In genomic region chr18:96101-96766, GRCh38 we compare ENCODE assay signal across 9 cellular contexts. TPM values are rescaled to one million over a fixed set of nuclear protein-coding genes. Genes with fewer than 3 reads are reported as not detected.
DNase-seq lines count a peak whose midpoint lies in the region; ATAC-seq and TF ChIP-seq lines count a peak whose summit lies in the region.
"Not testable (repeated sequence)": the region's sequence is repeated elsewhere in the genome, so short reads cannot be mapped to it uniquely, and the experiment has no call there.
"Had no signal": no experiment of that assay in that cellular context is flagged by ENCODE, and none has a peak within 500 bp of the region (broad histone marks: within the 10 kb centered on the region; RNA-seq: fewer than 3 reads in every experiment).

No MANE protein-coding gene starts in this region.

- H3K27me3 ChIP-seq in MG63, result not testable (repeated sequence)

- not testable (repeated sequence) for H3K36me3 ChIP-seq in MG63

- H3K9me3 ChIP-seq in MG63, result not testable (repeated sequence)

- not testable (repeated sequence) for H3K9me3 Mint-ChIP-seq in T-cell; effector memory CD8-positive, alpha-beta T cell; natural killer cell treated with Interleukin-12 subunit alpha and Interleukin-12 subunit beta and Interleukin-15 and Interleukin-18, amount 100 ng/mL, for 72 hours

- H3K4me3 Mint-ChIP-seq in T-cell, result peak overlapping the region in 1 of 3 donors; percentile 32
- H3K4me3 Mint-ChIP-seq in effector memory CD8-positive, alpha-beta T cell; natural killer cell treated with Interleukin-12 subunit alpha and Interleukin-12 subunit beta and Interleukin-15 and Interleukin-18, amount 100 ng/mL, for 72 hours: not testable (repeated sequence)

- peak; percentile 8 for TF ChIP-seq CTCF in GM12873 (IDR thresholded peaks at IDR 0.05; ENCODE audit: insufficient read depth, low read depth, low read length, missing control alignments)

- DNase-seq in MG63, result peak; percentile 17
- DNase-seq in T-cell, result peak in 16 of 34 experiments; percentile 18 to 59 (median 35)
- peak; percentile 27 for DNase-seq in activated gamma-delta T cell (lab: John Stamatoyannopoulos, UW)
- peak in 1 of 3 experiments; percentile 38 for DNase-seq in effector memory CD8-positive, alpha-beta T cell
- not testable (repeated sequence) for DNase-seq in natural killer cell treated with Interleukin-12 subunit alpha and Interleukin-12 subunit beta and Interleukin-15 and Interleukin-18, amount 100 ng/mL, for 72 hours (ENCODE audit: low spot score)

- H3K27me3 Mint-ChIP-seq in T-cell, result not testable (repeated sequence)
- H3K27me3 Mint-ChIP-seq in effector memory CD8-positive, alpha-beta T cell, result peaks cover 0 to 16% of the 10 kb centered on the region in 2 donors
- H3K27me3 Mint-ChIP-seq in natural killer cell treated with Interleukin-12 subunit alpha and Interleukin-12 subunit beta and Interleukin-15 and Interleukin-18, amount 100 ng/mL, for 72 hours, result peaks cover 8 to 14% of the 10 kb centered on the region in 2 donors

- H3K4me1 Mint-ChIP-seq in T-cell; effector memory CD8-positive, alpha-beta T cell (ENCODE audit: low read depth in 2 of 2); natural killer cell treated with Interleukin-12 subunit alpha and Interleukin-12 subunit beta and Interleukin-15 and Interleukin-18, amount 100 ng/mL, for 72 hours (ENCODE audit: low read depth in 2 of 2): not testable (repeated sequence)

- POLR2A ChIA-PET in T-cell (lab: Charles Lee), result not testable (repeated sequence)

- not testable (repeated sequence) for H3K36me3 Mint-ChIP-seq in T-cell; natural killer cell treated with Interleukin-12 subunit alpha and Interleukin-12 subunit beta and Interleukin-15 and Interleukin-18, amount 100 ng/mL, for 72 hours
- peaks cover 19% of the 10 kb centered on the region for H3K36me3 Mint-ChIP-seq in effector memory CD8-positive, alpha-beta T cell (ENCODE audit: insufficient read depth)

- peak; percentile 29 for ATAC-seq in GM21723 (IDR thresholded peaks at IDR 0.05; ENCODE audit: unreplicated experiment)
- ATAC-seq in T-cell (replicated peaks in 1 of 4), result peak; percentile 31 to 71 (median 38)
- peak; percentile 62 for ATAC-seq in effector memory CD8-positive, alpha-beta T cell (replicated peaks)
- ATAC-seq in natural killer cell treated with Interleukin-12 subunit alpha and Interleukin-12 subunit beta and Interleukin-15 and Interleukin-18, amount 100 ng/mL, for 72 hours, result peak; percentile 48 to 65

- CTCF ChIA-PET in T-cell (lab: Charles Lee), result not testable (repeated sequence)

- not testable (repeated sequence) for H3K27ac Mint-ChIP-seq in T-cell
- H3K27ac Mint-ChIP-seq in effector memory CD8-positive, alpha-beta T cell, result peak overlapping the region; percentile 30 to 65
- H3K27ac Mint-ChIP-seq in natural killer cell treated with Interleukin-12 subunit alpha and Interleukin-12 subunit beta and Interleukin-15 and Interleukin-18, amount 100 ng/mL, for 72 hours, result peak overlapping the region; percentile 39 to 79

- not testable (repeated sequence) for H3K4me3 ChIP-seq in MG63

RNA-seq across cellular contexts. Expression of gene TUBB8B, which starts 46.8 kb away (rescaled TPM):
- total RNA-seq in MG63 (2014; rRNA removed; shearing (Covaris generic); ENCODE audit: low replicate concordance), result not detected in 2 replicates
- total RNA-seq in T-cell, result not detected
- not detected for total RNA-seq in natural killer cell treated with Interleukin-12 subunit alpha and Interleukin-12 subunit beta and Interleukin-15 and Interleukin-18, amount 100 ng/mL, for 72 hours
- total RNA-seq: liver, MCF 10A had no signal
